ENCODE assay signal across 2 cellular contexts in genomic region chr1:51312718-51313117, GRCh38.
A peak's percentile ranks its signal among the peaks of the same experiment; 100 is the strongest.
TF ChIP-seq lines count a peak whose summit lies in the region.

No MANE protein-coding gene starts in this region.

TF ChIP-seq in IMR-90, 13 proteins besides CTCF, POLR2A, EP300 and RAD21:
- TF ChIP-seq ELK1 (IDR thresholded peaks at IDR 0.05; ENCODE audit: borderline replicate concordance, low read depth, low read length), result no peak
- TF ChIP-seq FOS (IDR thresholded peaks at IDR 0.05; ENCODE audit: low read depth, low read length), result no peak
- TF ChIP-seq USF2 (IDR thresholded peaks at IDR 0.05; ENCODE audit: low read depth, low read length), result no peak
- TF ChIP-seq CHD1 (IDR thresholded peaks at IDR 0.05; ENCODE audit: low read depth, low read length), result no peak
- TF ChIP-seq NFE2L2 (IDR thresholded peaks at IDR 0.05; ENCODE audit: low read depth, low read length), result no peak
- TF ChIP-seq MAZ (IDR thresholded peaks at IDR 0.05; ENCODE audit: borderline replicate concordance, low read depth, low read length), result no peak
- no peak for TF ChIP-seq BHLHE40 (IDR thresholded peaks at IDR 0.05; ENCODE audit: low read depth, low read length)
- no peak for TF ChIP-seq MXI1 (IDR thresholded peaks at IDR 0.05; ENCODE audit: borderline replicate concordance, low read depth, low read length)
- no peak for TF ChIP-seq CEBPB (IDR thresholded peaks at IDR 0.05; ENCODE audit: low read depth, low read length)
- no peak for TF ChIP-seq RCOR1 (IDR thresholded peaks at IDR 0.05; ENCODE audit: insufficient replicate concordance, low read length)
- no peak for TF ChIP-seq MAFK (IDR thresholded peaks at IDR 0.05; ENCODE audit: low read depth, low read length)
- TF ChIP-seq RFX5 (IDR thresholded peaks at IDR 0.05; ENCODE audit: low read depth, low read length), result no peak
- TF ChIP-seq SMC3 (IDR thresholded peaks at IDR 0.05; ENCODE audit: low read depth, low read length), result no peak
TF ChIP-seq in IMR-90: peak in this region for 0.

TF ChIP-seq in K562, 482 proteins besides CTCF, POLR2A, EP300 and RAD21:
- TF ChIP-seq NR2C1 (IDR thresholded peaks at IDR 0.05) (peak; percentile 79), NR2C1 (tag; IDR thresholded peaks at IDR 0.05) (peak; percentile 84), ZZZ3 (IDR thresholded peaks at IDR 0.05) (no peak), NR2C2 (CRISPR knock-in tag; IDR thresholded peaks at IDR 0.05) (peak; percentile 72; the same call in 1 of the 2 replicates), NR2C2 (tag; IDR thresholded peaks at IDR 0.05) (peak; percentile 58; the same call in 1 of the 2 replicates), JUN (IDR thresholded peaks at IDR 0.05; ENCODE audit: borderline replicate concordance, low read depth, low read length) (no peak), JUN (CRISPR knock-in tag; IDR thresholded peaks at IDR 0.05; ENCODE audit: borderline replicate concordance) (no peak), IRF2 (CRISPR knock-in tag; IDR thresholded peaks at IDR 0.05) (no peak), SRSF7 (optimal IDR thresholded peaks at IDR 0.05; ENCODE audit: low read depth, low read length) (no peak), KLF10 (CRISPR knock-in tag; IDR thresholded peaks at IDR 0.05) (no peak)
